In genomic region chr2:237603718-237604362, GRCh38 we compare ENCODE assay signal across 8 cellular contexts. TPM values are rescaled to one million over a fixed set of nuclear protein-coding genes. Genes with fewer than 3 reads are reported as not detected.
DNase-seq lines count a peak whose midpoint lies in the region; ATAC-seq and TF ChIP-seq lines count a peak whose summit lies in the region.

No MANE protein-coding gene starts in this region.

- peak overlapping the region; percentile 83 for H3K4me2 ChIP-seq in osteoblast (ENCODE audit: insufficient read depth, low read length)

- peak overlapping the region; percentile 29 for H3K4me3 Mint-ChIP-seq in activated CD4-positive, alpha-beta memory T cell treated with anti-CD3 and anti-CD28 coated beads, Interleukin-2, amount 10 ng/mL, durations not matched to agents 7 days and 5 days
- H3K4me3 Mint-ChIP-seq in mesothelial cell of epicardium: no peak overlapping the region

- no peaks in the 10 kb centered on the region for H3K36me3 ChIP-seq in HUES64 (ENCODE audit: insufficient read depth, low read length)
- no peaks in the 10 kb centered on the region for H3K36me3 ChIP-seq in osteoblast (ENCODE audit: insufficient read depth, low read length)
- no peaks in the 10 kb centered on the region for H3K36me3 ChIP-seq in H7 (replicated peaks; ENCODE audit: control insufficient read depth, insufficient read depth, low read length)
- H3K36me3 ChIP-seq in MG63: no peaks in the 10 kb centered on the region

- no peaks in the 10 kb centered on the region for H3K27me3 ChIP-seq in HUES64 (ENCODE audit: insufficient read depth, low read length)
- no peaks in the 10 kb centered on the region for H3K27me3 ChIP-seq in osteoblast (ENCODE audit: insufficient read depth, low read length)
- no peaks in the 10 kb centered on the region for H3K27me3 ChIP-seq in H7 (ENCODE audit: control insufficient read depth, insufficient read depth, low read length)
- H3K27me3 ChIP-seq in MG63: no peaks in the 10 kb centered on the region

- H4K20me1 ChIP-seq in osteoblast (ENCODE audit: insufficient read depth, low read length): no peaks in the 10 kb centered on the region

- no peak overlapping the region for H3K9ac ChIP-seq in HUES64 (ENCODE audit: low read depth, low read length)

- DNase-seq in COLO829 (ENCODE audit: low spot score) (peak; percentile 96), osteoblast (ENCODE audit: insufficient read length, low spot score, missing footprints) (peak; percentile 89), H7 (no peak), mesothelial cell of epicardium (ENCODE audit: low spot score in 2 of 2, unreplicated experiment in 2 of 2) (no peak), MG63 (no peak)
- DNase-seq in activated CD4-positive, alpha-beta memory T cell treated with anti-CD3 and anti-CD28 coated beads, Interleukin-2, amount 10 ng/mL, durations not matched to agents 7 days and 5 days: peak; percentile 65

- H3K9me3 ChIP-seq in HUES64 (ENCODE audit: insufficient read depth, low read depth, low read length) (peaks cover 14% of the 10 kb centered on the region), osteoblast (ENCODE audit: low read depth, low read length) (no peaks in the 10 kb centered on the region), MG63 (no peaks in the 10 kb centered on the region)

- peak; percentile 66 for ATAC-seq in esophagus mucosa

- POLR2A ChIA-PET in activated CD4-positive, alpha-beta memory T cell treated with anti-CD3 and anti-CD28 coated beads, Interleukin-2, amount 10 ng/mL, durations not matched to agents 7 days and 5 days (lab: Charles Lee): interaction anchor here (0.6 to 1.7 kb wide), 2 partner anchors 69 to 91 kb away, joined by 3 to 5 read pairs; no protein-coding TSS in a partner anchor

- WGBS in HUES64: 48% methylated on average over 15 of the region's 15 CpGs

- TF ChIP-seq CTCF in osteoblast (IDR thresholded peaks at IDR 0.05; ENCODE audit: extremely low read depth, low read depth, low read length) (no peak), mesothelial cell of epicardium (IDR thresholded peaks at IDR 0.05; ENCODE audit: unreplicated experiment) (no peak)

- peak overlapping the region; percentile 72 for H3K27ac Mint-ChIP-seq in activated CD4-positive, alpha-beta memory T cell treated with anti-CD3 and anti-CD28 coated beads, Interleukin-2, amount 10 ng/mL, durations not matched to agents 7 days and 5 days
- H3K27ac Mint-ChIP-seq in mesothelial cell of epicardium: no peak overlapping the region

- H3K36me3 Mint-ChIP-seq in activated CD4-positive, alpha-beta memory T cell treated with anti-CD3 and anti-CD28 coated beads, Interleukin-2, amount 10 ng/mL, durations not matched to agents 7 days and 5 days (ENCODE audit: low read depth): no peaks in the 10 kb centered on the region
- H3K36me3 Mint-ChIP-seq in mesothelial cell of epicardium: no peaks in the 10 kb centered on the region

- H3K27me3 Mint-ChIP-seq in activated CD4-positive, alpha-beta memory T cell treated with anti-CD3 and anti-CD28 coated beads, Interleukin-2, amount 10 ng/mL, durations not matched to agents 7 days and 5 days: peaks cover 11% of the 10 kb centered on the region
- peaks cover 15% of the 10 kb centered on the region for H3K27me3 Mint-ChIP-seq in mesothelial cell of epicardium (ENCODE audit: low read depth)

- H3K79me2 ChIP-seq in osteoblast (ENCODE audit: insufficient read depth, low read length): no peaks in the 10 kb centered on the region

- H3K27ac ChIP-seq in HUES64 (ENCODE audit: low read depth, low read length): peak overlapping the region; percentile 44; the same call in 1 of the 2 replicates
- peak overlapping the region; percentile 59 for H3K27ac ChIP-seq in osteoblast (ENCODE audit: low read depth, low read length)

- H2AFZ ChIP-seq in osteoblast (ENCODE audit: low read length): peak overlapping the region; percentile 86

- no peaks in the 10 kb centered on the region for H3K9me3 Mint-ChIP-seq in activated CD4-positive, alpha-beta memory T cell treated with anti-CD3 and anti-CD28 coated beads, Interleukin-2, amount 10 ng/mL, durations not matched to agents 7 days and 5 days
- peaks cover 8% of the 10 kb centered on the region for H3K9me3 Mint-ChIP-seq in mesothelial cell of epicardium

- H3K4me3 ChIP-seq in HUES64 (ENCODE audit: low read length) (no peak overlapping the region), osteoblast (ENCODE audit: insufficient read depth, low read length) (peak overlapping the region; percentile 55), H7 (ENCODE audit: insufficient read depth, low read depth, low read length) (no peak overlapping the region), MG63 (no peak overlapping the region)

- H3K4me1 Mint-ChIP-seq in activated CD4-positive, alpha-beta memory T cell treated with anti-CD3 and anti-CD28 coated beads, Interleukin-2, amount 10 ng/mL, durations not matched to agents 7 days and 5 days: peaks cover 23% of the 10 kb centered on the region
- peaks cover 34% of the 10 kb centered on the region for H3K4me1 Mint-ChIP-seq in mesothelial cell of epicardium

- H3K4me1 ChIP-seq in HUES64 (ENCODE audit: insufficient read depth, low read length) (peaks cover 27% of the 10 kb centered on the region), osteoblast (ENCODE audit: insufficient read depth, low read length) (peaks cover 15% of the 10 kb centered on the region)

- CTCF ChIA-PET in activated CD4-positive, alpha-beta memory T cell treated with anti-CD3 and anti-CD28 coated beads, Interleukin-2, amount 10 ng/mL, durations not matched to agents 7 days and 5 days (lab: Charles Lee): interaction anchor here (0.7 to 2.7 kb wide), 7 partner anchors 22 to 142 kb away, joined by 3 to 11 read pairs (median 4); no protein-coding TSS in a partner anchor

RNA-seq across cellular contexts. Expression of gene RAB17, which starts 13.3 kb away (rescaled TPM):
- 8.4 TPM for polyA plus RNA-seq in HUES64 (2013, experiment 1 of 2)
- polyA plus RNA-seq in HUES64 (2013, experiment 2 of 2): 14.5 TPM
- not detected for total RNA-seq in activated CD4-positive, alpha-beta memory T cell treated with anti-CD3 and anti-CD28 coated beads, Interleukin-2, amount 10 ng/mL, durations not matched to agents 7 days and 5 days
- total RNA-seq in esophagus mucosa: 7.8 TPM
- 0.36 TPM in 1 of 2 replicates, not detected in the other for total RNA-seq in osteoblast
- 23.3 and 25.5 TPM in 2 replicates for total RNA-seq in H7 (2014; rRNA removed; shearing (Covaris generic))
- 10.6 to 12.7 TPM (median 11.0 TPM) in 3 replicates for total RNA-seq in mesothelial cell of epicardium
- not detected in 2 replicates for total RNA-seq in MG63 (2014; rRNA removed; shearing (Covaris generic); ENCODE audit: low replicate concordance)

RNA-seq across cellular contexts. Expression of gene LRRFIP1, which starts 23.5 kb away (rescaled TPM):
- 45.2 TPM for polyA plus RNA-seq in HUES64 (2013, experiment 1 of 2)
- 53.3 TPM for polyA plus RNA-seq in HUES64 (2013, experiment 2 of 2)
- 100 to 1,000 TPM; 242 to 248 TPM for total RNA-seq in activated CD4-positive, alpha-beta memory T cell treated with anti-CD3 and anti-CD28 coated beads, Interleukin-2, amount 10 ng/mL, durations not matched to agents 7 days and 5 days
- total RNA-seq in esophagus mucosa (103 TPM), osteoblast (48.3 and 51.8 TPM in 2 replicates), mesothelial cell of epicardium (43.6 to 47.5 TPM (median 47.2 TPM) in 3 replicates)
- total RNA-seq in H7 (2014; rRNA removed; shearing (Covaris generic)): 49.9 and 101 TPM in 2 replicates
- total RNA-seq in MG63 (2014; rRNA removed; shearing (Covaris generic); ENCODE audit: low replicate concordance): 33.5 and 52.8 TPM in 2 replicates

RNA-seq across cellular contexts. Expression of gene PRLH, which starts 37.5 kb away (rescaled TPM):
- polyA plus RNA-seq in HUES64 (2013, experiment 1 of 2): not detected
- not detected for polyA plus RNA-seq in HUES64 (2013, experiment 2 of 2)
- not detected for total RNA-seq in activated CD4-positive, alpha-beta memory T cell treated with anti-CD3 and anti-CD28 coated beads, Interleukin-2, amount 10 ng/mL, durations not matched to agents 7 days and 5 days
- not detected for total RNA-seq in esophagus mucosa
- not detected in 2 replicates for total RNA-seq in osteoblast
- total RNA-seq in H7 (2014; rRNA removed; shearing (Covaris generic)): not detected in 2 replicates
- total RNA-seq in mesothelial cell of epicardium: not detected in 3 replicates
- total RNA-seq in MG63 (2014; rRNA removed; shearing (Covaris generic); ENCODE audit: low replicate concordance): not detected in 2 replicates

Comparison
In these comparisons a context has a peak if more than half of its experiments do, and no peak if none do; other contexts are left out.
1. DNase-seq: peak in COLO829 (single experiment), activated CD4-positive, alpha-beta memory T cell treated with anti-CD3 and anti-CD28 coated beads, Interleukin-2, amount 10 ng/mL, durations not matched to agents 7 days and 5 days (single experiment) and osteoblast (single experiment); none in H7 (single experiment), mesothelial cell of epicardium (0 of 2) and MG63 (single experiment).